Comparison of ENCODE assay signal across 16 cellular contexts in the genomic region with DNA sequence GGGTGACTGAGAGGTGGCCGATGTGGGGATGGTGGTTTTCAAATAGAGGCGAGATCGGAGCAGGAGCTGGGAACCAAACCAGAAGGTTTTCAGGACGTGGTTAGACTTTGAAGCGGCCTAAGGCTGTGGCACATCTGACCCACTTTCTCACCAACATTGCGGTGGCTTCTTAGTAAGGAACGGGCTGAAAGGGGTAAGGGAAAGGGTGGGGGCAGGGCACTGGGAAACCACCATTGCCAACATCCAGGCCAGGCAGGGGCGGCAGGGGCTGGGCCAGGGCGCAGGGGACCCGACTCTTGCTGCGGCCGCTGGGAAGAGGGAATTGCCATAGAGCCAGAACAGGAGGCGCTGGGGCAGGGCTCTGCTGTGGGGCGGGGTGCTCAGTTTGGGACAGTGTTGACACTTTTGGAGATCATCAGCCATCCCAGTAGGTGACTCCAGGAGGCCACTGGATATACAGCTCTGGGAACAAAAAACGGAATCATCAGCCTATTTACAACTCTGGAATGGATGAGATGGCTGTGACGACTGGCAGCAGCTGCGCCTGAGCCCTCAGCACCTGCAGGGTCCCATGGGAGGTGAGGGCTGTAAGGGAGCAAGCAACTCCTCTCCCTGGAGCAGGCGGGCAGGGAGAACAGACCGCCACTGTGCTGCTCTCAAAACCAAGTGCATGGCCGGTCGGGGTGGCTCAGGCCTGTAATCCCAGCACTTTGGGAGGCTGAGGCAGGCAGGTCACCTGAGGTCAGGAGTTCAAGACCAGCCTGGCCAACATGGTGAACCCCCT. TPM values are rescaled to one million over a fixed set of nuclear protein-coding genes. Genes with fewer than 3 reads are reported as not detected.
A peak's percentile ranks its signal among the peaks of the same experiment; 100 is the strongest.
DNase-seq lines count a peak whose midpoint lies in the region; ATAC-seq, FAIRE-seq and TF ChIP-seq lines count a peak whose summit lies in the region.
"Had no signal": no experiment of that assay in that cellular context is flagged by ENCODE, and none has a peak within 500 bp of the region (broad histone marks: within the 10 kb centered on the region; RNA-seq: fewer than 3 reads in every experiment).

No MANE protein-coding gene starts in this region.

- peak overlapping the region; percentile 68 to 94 (median 86) for H3K4me2 ChIP-seq in BLaER1 treated with 17β-estradiol and CSF1 and Interleukin-3, amounts not matched to agents 10 nM and 100 nM
- no peak overlapping the region for H3K4me2 ChIP-seq in HepG2 (ENCODE audit: low read depth, low read length)

- H4K20me1 ChIP-seq in BLaER1 treated with 17β-estradiol and CSF1 and Interleukin-3, amounts not matched to agents 10 nM and 100 nM, result no peaks in the 10 kb centered on the region
- H4K20me1 ChIP-seq in HepG2 (ENCODE audit: insufficient read depth, low read length), result no peaks in the 10 kb centered on the region

- DNase-seq in NAMALWA (ENCODE audit: low spot score), result peak; percentile 19
- peak; percentile 67 for DNase-seq in NCI-H345 (lab: John Stamatoyannopoulos, UW)
- peak; percentile 25 for DNase-seq in endodermal cell
- no peak for DNase-seq in HepG2 (ENCODE audit: low spot score)
- no peak for DNase-seq in NCI-H1048 (lab: John Stamatoyannopoulos, UW)
- DNase-seq in NCI-H2029 treated with DMSO at 0.1 percent for 48 hours (lab: John Stamatoyannopoulos, UW), result no peak
- DNase-seq: H9, IMR-90, NCI-H226, NCI-H748 treated with DMSO at 0.1 percent for 48 hours, Peyer's patch, SHP77 had no signal

- H3K4me1 Mint-ChIP-seq in endodermal cell, result peaks cover 12% of the 10 kb centered on the region
- H3K4me1 Mint-ChIP-seq: B cell had no signal

- H3K27ac Mint-ChIP-seq in endodermal cell, result no peak overlapping the region
- H3K27ac Mint-ChIP-seq: B cell, H9 had no signal

- H2AFZ ChIP-seq in HepG2 (ENCODE audit: low read length), result no peak overlapping the region

- POLR2A ChIA-PET in HepG2 (lab: Yijun Ruan, JAX), result no interaction called here

- in situ Hi-C loops in HepG2 (cut with HindIII; ENCODE audit: extremely low pct_ligation_motif_present, low pct_unique_long_range_greater_than_20kb), result no loop called here

- H3K4me3 Mint-ChIP-seq in endodermal cell, result no peak overlapping the region
- H3K4me3 Mint-ChIP-seq: B cell, H9 had no signal

- H3K27me3 ChIP-seq in BLaER1 treated with 17β-estradiol and CSF1 and Interleukin-3, amounts not matched to agents 10 nM and 100 nM, result peaks cover 0 to 16% (median 0%) of the 10 kb centered on the region in 11 experiments; a peak in 7 of 22 replicates
- no peaks in the 10 kb centered on the region for H3K27me3 ChIP-seq in endodermal cell (ENCODE audit: control insufficient read depth, insufficient read depth, low read length, poor library complexity, severe bottlenecking)
- peaks cover 0 to 9% of the 10 kb centered on the region in 2 experiments; a peak in 1 of 5 replicates for H3K27me3 ChIP-seq in HepG2 (ENCODE audit: control insufficient read depth in 1 of 2, insufficient read depth in 2 of 2, low read length in 2 of 2)
- H3K27me3 ChIP-seq: Peyer's patch had no signal

- 96 to 99% methylated on average over 14 to 21 of the region's 21 CpGs for WGBS in endodermal cell (ENCODE audit: insufficient coverage in 1 of 2, insufficient read length in 1 of 2), 2 experiments
- WGBS in HepG2 (ENCODE audit: low lambda C conversion rate), result 76% methylated on average over 17 of the region's 21 CpGs

- TF ChIP-seq EP300 in HepG2 (IDR thresholded peaks at IDR 0.05; ENCODE audit: low read depth in 2 of 2, low read length in 2 of 2) (no peak), HepG2 (CRISPR knock-in tag; IDR thresholded peaks at IDR 0.05; ENCODE audit: borderline replicate concordance) (no peak)

- peaks cover 22 to 70% (median 43%) of the 10 kb centered on the region in 10 experiments; a peak in 18 of 20 replicates for H3K4me1 ChIP-seq in BLaER1 treated with 17β-estradiol and CSF1 and Interleukin-3, amounts not matched to agents 10 nM and 100 nM
- H3K4me1 ChIP-seq in endodermal cell (ENCODE audit: control insufficient read depth, insufficient read depth, low read length), result peaks cover 4% of the 10 kb centered on the region
- H3K4me1 ChIP-seq in HepG2 (ENCODE audit: insufficient read depth, low read length), result no peaks in the 10 kb centered on the region
- H3K4me1 ChIP-seq: Peyer's patch had no signal

- intact Hi-C loops in HepG2 (cut with micrococcal nuclease; ENCODE audit: unreplicated experiment), result no loop called here

- no peak for TF ChIP-seq RAD21 in HepG2 (CRISPR knock-in tag; IDR thresholded peaks at IDR 0.05)

- CTCF ChIA-PET in HepG2 (lab: Yijun Ruan, JAX; ENCODE audit: low intra/inter-chr PET ratio, low total read pairs), result no interaction called here

- H3K9me3 Mint-ChIP-seq in endodermal cell, result peaks cover 10% of the 10 kb centered on the region

- no peaks in the 10 kb centered on the region for H3K36me3 Mint-ChIP-seq in endodermal cell (ENCODE audit: low read depth)
- H3K36me3 Mint-ChIP-seq: CD8-positive, alpha-beta memory T cell had no signal

- no TSS peak for BruUV-seq in HepG2 (replicated peaks; lab: Mats Ljungman, UMichigan)

- TF ChIP-seq POLR2A in HepG2 (IDR thresholded peaks at IDR 0.05; ENCODE audit: insufficient read depth in 1 of 2, low read depth in 2 of 2, low read length in 2 of 2), result no peak

- H3K36me3 ChIP-seq in BLaER1 treated with 17β-estradiol and CSF1 and Interleukin-3, amounts not matched to agents 10 nM and 100 nM, result no peaks in the 10 kb centered on the region
- H3K36me3 ChIP-seq in endodermal cell (ENCODE audit: control insufficient read depth, insufficient read depth, low read length) (no peaks in the 10 kb centered on the region), HepG2 (replicated peaks in 1 of 2; ENCODE audit: control insufficient read depth in 1 of 2, insufficient read depth in 2 of 2, low read length in 2 of 2) (no peaks in the 10 kb centered on the region)
- H3K36me3 ChIP-seq: Peyer's patch had no signal

- peak overlapping the region in 7 of 11 experiments; percentile 16 to 75 (median 71); a peak in 13 of 22 replicates for H3K27ac ChIP-seq in BLaER1 treated with 17β-estradiol and CSF1 and Interleukin-3, amounts not matched to agents 10 nM and 100 nM
- no peak overlapping the region for H3K27ac ChIP-seq in endodermal cell (ENCODE audit: low read depth, low read length)
- H3K27ac ChIP-seq in HepG2 (ENCODE audit: extremely low read length, insufficient read depth, low read length), result no peak overlapping the region
- H3K27ac ChIP-seq: Peyer's patch had no signal

- no peak for FAIRE-seq in HepG2 (lab: Jason Lieb, UNC)

- no peaks in the 10 kb centered on the region for H3K27me3 Mint-ChIP-seq in endodermal cell (ENCODE audit: insufficient read depth)

- H3K9me3 ChIP-seq in BLaER1 treated with 17β-estradiol and CSF1 and Interleukin-3, amounts not matched to agents 10 nM and 100 nM (replicated peaks in 1 of 11), result peaks cover 8 to 20% (median 13%) of the 10 kb centered on the region in 11 experiments; a peak in 21 of 22 replicates
- H3K9me3 ChIP-seq in endodermal cell (ENCODE audit: control insufficient read depth, low read length) (no peaks in the 10 kb centered on the region), HepG2 (ENCODE audit: low read length) (no peaks in the 10 kb centered on the region)
- H3K9me3 ChIP-seq: Peyer's patch had no signal

- peak overlapping the region in 7 of 11 experiments; percentile 5 to 66 (median 54); a peak in 13 of 22 replicates for H3K9ac ChIP-seq in BLaER1 treated with 17β-estradiol and CSF1 and Interleukin-3, amounts not matched to agents 10 nM and 100 nM
- H3K9ac ChIP-seq in endodermal cell (ENCODE audit: extremely low read depth, low read length, poor library complexity, severe bottlenecking) (no peak overlapping the region), HepG2 (ENCODE audit: insufficient read depth, low read depth, low read length) (no peak overlapping the region)

- H3K79me2 ChIP-seq in HepG2 (ENCODE audit: insufficient read depth, low read length), result no peaks in the 10 kb centered on the region

- TF ChIP-seq CTCF in endodermal cell (conservative IDR thresholded peaks at IDR 0.05), result no peak
- TF ChIP-seq CTCF in HepG2 (CRISPR knock-in tag; IDR thresholded peaks at IDR 0.05), result no peak

- H3K4me3 ChIP-seq in BLaER1 treated with 17β-estradiol and CSF1 and Interleukin-3, amounts not matched to agents 10 nM and 100 nM, result peak overlapping the region in 9 of 10 experiments; percentile 12 to 55 (median 33); a peak in 9 of 20 replicates
- H3K4me3 ChIP-seq in endodermal cell (ENCODE audit: low read length) (no peak overlapping the region), HepG2 (replicated peaks in 1 of 3; ENCODE audit: insufficient read depth in 1 of 3, low read depth in 2 of 3, low read length in 3 of 3) (no peak overlapping the region)
- H3K4me3 ChIP-seq: Peyer's patch had no signal

- no peak for ATAC-seq in HepG2
- ATAC-seq in HG02981 (IDR thresholded peaks at IDR 0.05; ENCODE audit: unreplicated experiment), result no peak

TF ChIP-seq in HepG2, 621 proteins besides CTCF, POLR2A, EP300 and RAD21 (continues in another document):
- TF ChIP-seq SP4 (CRISPR knock-in tag; IDR thresholded peaks at IDR 0.05) (no peak), NFE2L1 (CRISPR knock-in tag; IDR thresholded peaks at IDR 0.05; ENCODE audit: borderline replicate concordance) (no peak)

RNA-seq across cellular contexts. Expression of a gene that starts 52.2 kb away (rescaled TPM):
- total RNA-seq in endodermal cell, result 10 to 100 TPM; 16.9 to 23.7 TPM
- polyA plus RNA-seq in endodermal cell (2013, experiment 1 of 2), result 9.5 TPM
- polyA plus RNA-seq in endodermal cell (2013, experiment 2 of 2), result 9.9 TPM
- total RNA-seq in HepG2 (2016; rRNA removed; fragmentation: Illumina TruSeq; extraction: Trizol), result 0.02 TPM in 1 of 2 replicates, not detected in the other
- not detected in 2 replicates for total RNA-seq in HepG2 (2016; cell fraction: cytosol; rRNA removed; fragmentation: Illumina TruSeq; extraction: Trizol; ENCODE audit: low read depth)
- 0.02 TPM in 1 of 2 replicates, not detected in the other for total RNA-seq in HepG2 (2016; cell fraction: insoluble cytoplasmic fraction; rRNA removed; fragmentation: Illumina TruSeq; extraction: Trizol)
- not detected in 2 replicates for total RNA-seq in HepG2 (2016; cell fraction: membrane; rRNA removed; fragmentation: Illumina TruSeq; extraction: Trizol)
- 0.03 TPM in 2 replicates for total RNA-seq in HepG2 (2016; cell fraction: nucleus; rRNA removed; fragmentation: Illumina TruSeq; extraction: Trizol)
- polyA plus RNA-seq in HepG2 (2011; rRNA removed), result 0.04 and 0.05 TPM in 2 replicates
- polyA plus RNA-seq in HepG2 (2011; cell fraction: cytosol; rRNA removed), result 0.01 and 0.03 TPM in 2 replicates
- 0.07 and 0.14 TPM in 2 replicates for polyA plus RNA-seq in HepG2 (2011; cell fraction: nucleus; rRNA removed)
- 0.08 and 0.09 TPM in 2 replicates for polyA plus RNA-seq in HepG2 (2012)
- not detected in 2 replicates for polyA plus RNA-seq in HepG2 (2016; cell fraction: cytosol; fragmentation: Illumina TruSeq; extraction: Trizol; ENCODE audit: low read depth)
- polyA plus RNA-seq in HepG2 (2016; cell fraction: insoluble cytoplasmic fraction; fragmentation: Illumina TruSeq; extraction: Trizol; ENCODE audit: low read depth), result not detected in 2 replicates
- not detected in 2 replicates for polyA plus RNA-seq in HepG2 (2016; cell fraction: membrane; fragmentation: Illumina TruSeq; extraction: Trizol; ENCODE audit: low read depth)
- polyA plus RNA-seq in HepG2 (2016; cell fraction: nucleus; fragmentation: Illumina TruSeq; extraction: Trizol; ENCODE audit: insufficient read depth, low read depth), result not detected in 2 replicates
- polyA minus RNA-seq in HepG2 (2011; rRNA and poly(A)+ RNA removed; ENCODE audit: low replicate concordance), result 0.06 and 6.1 TPM in 2 replicates
- polyA minus RNA-seq in HepG2 (2011; cell fraction: cytosol; rRNA and poly(A)+ RNA removed), result 0.10 TPM in 1 of 2 replicates, not detected in the other
- 0.12 and 0.13 TPM in 2 replicates for polyA minus RNA-seq in HepG2 (2011; cell fraction: nucleus; rRNA and poly(A)+ RNA removed)

Comparison
In these comparisons a context has a peak if more than half of its experiments do, and no peak if none do; other contexts are left out.
1. H3K27ac ChIP-seq: peak in BLaER1 treated with 17β-estradiol and CSF1 and Interleukin-3, amounts not matched to agents 10 nM and 100 nM (7 of 11); none in endodermal cell (single experiment) and HepG2 (single experiment).
2. H3K4me3 ChIP-seq: peak in BLaER1 treated with 17β-estradiol and CSF1 and Interleukin-3, amounts not matched to agents 10 nM and 100 nM (9 of 10); none in endodermal cell (single experiment) and HepG2 (0 of 3).
3. H3K9ac ChIP-seq: peak in BLaER1 treated with 17β-estradiol and CSF1 and Interleukin-3, amounts not matched to agents 10 nM and 100 nM (7 of 11); none in endodermal cell (single experiment) and HepG2 (single experiment).
4. DNase-seq: peak in NAMALWA (single experiment), NCI-H345 (single experiment) and endodermal cell (single experiment); none in HepG2 (single experiment), NCI-H1048 (single experiment) and NCI-H2029 treated with DMSO at 0.1 percent for 48 hours (single experiment).
5. RNA of a gene that starts 52.2 kb away (total RNA-seq): 16.9 to 23.7 TPM in endodermal cell; 0.02 to 0.03 TPM in HepG2; every median in the first group is over 10 times any median in the second.